20 cellular contexts compared by ENCODE assay signal in the genomic region with DNA sequence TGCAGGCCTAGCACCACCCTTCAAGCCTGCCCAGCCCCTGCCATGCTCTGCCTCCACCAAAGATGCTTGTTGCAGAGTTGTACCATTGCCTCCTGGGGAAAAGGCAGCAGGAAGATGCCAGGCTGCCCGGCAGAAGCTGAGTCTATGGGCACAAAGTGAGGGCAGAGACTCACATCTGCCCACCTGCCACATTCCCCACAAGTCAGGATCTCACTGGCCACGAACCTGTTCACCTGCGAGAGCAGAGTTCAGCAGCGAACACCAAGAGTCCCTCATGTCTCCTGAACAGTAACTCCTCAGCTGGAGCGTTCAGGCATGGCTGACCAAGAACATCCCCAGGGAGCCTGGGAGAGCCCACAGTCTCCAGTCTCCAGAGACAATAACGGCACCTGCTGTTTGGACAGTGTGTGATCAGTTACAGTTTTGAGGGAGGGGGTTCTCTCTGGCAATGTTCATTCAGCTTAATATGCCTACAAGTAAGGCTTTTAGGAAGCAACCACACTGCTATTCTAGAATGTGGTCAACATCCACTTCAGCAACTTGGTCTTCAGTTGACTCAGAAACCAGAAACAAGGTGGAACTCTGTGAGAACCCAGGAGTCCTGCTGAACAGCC.
DNase-seq lines count a peak whose midpoint lies in the region; TF ChIP-seq lines count a peak whose summit lies in the region.
"Had no signal": no experiment of that assay in that cellular context is flagged by ENCODE, and none has a peak within 500 bp of the region (broad histone marks: within the 10 kb centered on the region; RNA-seq: fewer than 3 reads in every experiment).

No MANE protein-coding gene starts in this region.

- no peak overlapping the region for H3K27ac Mint-ChIP-seq in endothelial cell (ENCODE audit: unreplicated experiment)
- H3K27ac Mint-ChIP-seq: activated naive CD4-positive, alpha-beta T cell treated with anti-CD3 and anti-CD28 coated beads, Interleukin-2, amount 50 U/mL, for 72 hours; stimulated activated effector memory CD8-positive, alpha-beta T cell treated with anti-CD3 and anti-CD28 coated beads, Interleukin-12 subunit alpha, Interleukin-12 subunit beta, amount 100 ng/mL, for 72 hours had no signal

- H3K36me3 ChIP-seq in vagina (no peaks in the 10 kb centered on the region), Peyer's patch (no peaks in the 10 kb centered on the region)

- H3K36me3 Mint-ChIP-seq in endothelial cell (ENCODE audit: low read depth, unreplicated experiment): peaks cover 4% of the 10 kb centered on the region
- H3K36me3 Mint-ChIP-seq: activated naive CD4-positive, alpha-beta T cell treated with anti-CD3 and anti-CD28 coated beads, Interleukin-2, amount 50 U/mL, for 72 hours; brain; stimulated activated effector memory CD8-positive, alpha-beta T cell treated with anti-CD3 and anti-CD28 coated beads, Interleukin-12 subunit alpha, Interleukin-12 subunit beta, amount 100 ng/mL, for 72 hours had no signal

- H3K9me3 Mint-ChIP-seq in endothelial cell (ENCODE audit: unreplicated experiment): no peaks in the 10 kb centered on the region
- H3K9me3 Mint-ChIP-seq: activated naive CD4-positive, alpha-beta T cell treated with anti-CD3 and anti-CD28 coated beads, Interleukin-2, amount 50 U/mL, for 72 hours; stimulated activated effector memory CD8-positive, alpha-beta T cell treated with anti-CD3 and anti-CD28 coated beads, Interleukin-12 subunit alpha, Interleukin-12 subunit beta, amount 100 ng/mL, for 72 hours had no signal

- H3K4me3 ChIP-seq in vagina: no peak overlapping the region
- no peak overlapping the region for H3K4me3 ChIP-seq in Peyer's patch
- H3K4me3 ChIP-seq: hepatocyte, K562, skin epidermis had no signal

- intact Hi-C loops in vagina (cut with DNase I): no loop called here

- H3K4me1 ChIP-seq in vagina: no peaks in the 10 kb centered on the region
- H3K4me1 ChIP-seq in Peyer's patch: no peaks in the 10 kb centered on the region

- DNase-seq in activated effector memory CD4-positive, alpha-beta T cell treated with anti-CD3 and anti-CD28 coated beads, Interleukin-2, amount 50 U/mL, for 16 hours: peak; percentile 46
- DNase-seq in activated effector memory CD4-positive, alpha-beta T cell treated with Interleukin-2 at 50 U/mL for 16 hours: no peak
- DNase-seq in NCI-H2107 treated with DMSO at 0.1 percent for 48 hours (lab: John Stamatoyannopoulos, UW; ENCODE audit: unreplicated experiment) (peak; percentile 82), endothelial cell (ENCODE audit: low spot score) (peak; percentile 2), vagina (ENCODE audit: extremely low spot score in 2 of 2) (peak; percentile 54 to 72), NOMO-1 (lab: John Stamatoyannopoulos, UW; ENCODE audit: unreplicated experiment in 2 of 2) (no peak), Peyer's patch (no peak)
- DNase-seq in effector CD4-positive, alpha-beta T cell: no peak
- DNase-seq: effector CD8-positive, alpha-beta T cell; left colon; NCI-H187; SHP77; T-helper 2 cell had no signal

- H3K27me3 Mint-ChIP-seq in endothelial cell (ENCODE audit: unreplicated experiment): peaks cover 8% of the 10 kb centered on the region

- H3K9me3 ChIP-seq in vagina (no peaks in the 10 kb centered on the region), Peyer's patch (no peaks in the 10 kb centered on the region)

- no peak overlapping the region for H3K4me3 Mint-ChIP-seq in endothelial cell (ENCODE audit: unreplicated experiment)
- H3K4me3 Mint-ChIP-seq: brain; stimulated activated effector memory CD8-positive, alpha-beta T cell treated with anti-CD3 and anti-CD28 coated beads, Interleukin-12 subunit alpha, Interleukin-12 subunit beta, amount 100 ng/mL, for 72 hours had no signal

- no peak overlapping the region for H3K27ac ChIP-seq in vagina
- no peak overlapping the region for H3K27ac ChIP-seq in Peyer's patch
- H3K27ac ChIP-seq: hepatocyte, HL-60, skin epidermis had no signal

- H3K27me3 ChIP-seq in vagina: no peaks in the 10 kb centered on the region
- H3K27me3 ChIP-seq in Peyer's patch: no peaks in the 10 kb centered on the region
- H3K27me3 ChIP-seq: hepatocyte had no signal

- no peak for TF ChIP-seq POLR2A in vagina (IDR thresholded peaks at IDR 0.05)
- no peak for TF ChIP-seq POLR2A in Peyer's patch (IDR thresholded peaks at IDR 0.05)

- no peaks in the 10 kb centered on the region for H3K4me1 Mint-ChIP-seq in endothelial cell (ENCODE audit: unreplicated experiment)
- H3K4me1 Mint-ChIP-seq: stimulated activated effector memory CD8-positive, alpha-beta T cell treated with anti-CD3 and anti-CD28 coated beads, Interleukin-12 subunit alpha, Interleukin-12 subunit beta, amount 100 ng/mL, for 72 hours had no signal

- TF ChIP-seq CTCF in endothelial cell (IDR thresholded peaks at IDR 0.05; ENCODE audit: unreplicated experiment) (no peak), vagina (IDR thresholded peaks at IDR 0.05) (no peak), Peyer's patch (IDR thresholded peaks at IDR 0.05) (no peak)

Comparison
In these comparisons a context has a peak if more than half of its experiments do, and no peak if none do; other contexts are left out.
1. DNase-seq: peak in activated effector memory CD4-positive, alpha-beta T cell treated with anti-CD3 and anti-CD28 coated beads, Interleukin-2, amount 50 U/mL, for 16 hours (single experiment), NCI-H2107 treated with DMSO at 0.1 percent for 48 hours (single experiment), endothelial cell (single experiment) and vagina (2 of 2); none in activated effector memory CD4-positive, alpha-beta T cell treated with Interleukin-2 at 50 U/mL for 16 hours (single experiment), NOMO-1 (0 of 2), Peyer's patch (0 of 3) and effector CD4-positive, alpha-beta T cell (single experiment).